Comparison of ENCODE assay signal across 19 cellular contexts in genomic region chr5:78003914-78004313, GRCh38.
DNase-seq lines count a peak whose midpoint lies in the region; ATAC-seq and TF ChIP-seq lines count a peak whose summit lies in the region.
"Had no signal": no experiment of that assay in that cellular context is flagged by ENCODE, and none has a peak within 500 bp of the region (broad histone marks: within the 10 kb centered on the region; RNA-seq: fewer than 3 reads in every experiment).

No MANE protein-coding gene starts in this region.

- peaks cover 8 to 14% of the 10 kb centered on the region in 2 experiments for H3K4me1 ChIP-seq in neutrophil (ENCODE audit: control insufficient read depth in 1 of 2, insufficient read depth in 1 of 2, low read depth in 1 of 2, low read length in 1 of 2)
- H3K4me1 ChIP-seq: A549, breast epithelium, gastrocnemius medialis had no signal

- H3K36me3 ChIP-seq in neutrophil = peaks cover 8% of the 10 kb centered on the region
- H3K36me3 ChIP-seq: breast epithelium, gastrocnemius medialis had no signal

- H3K4me3 ChIP-seq in neutrophil (ENCODE audit: low read depth in 1 of 2, low read length in 1 of 2) = no peak overlapping the region
- H3K4me3 ChIP-seq: A549, breast epithelium, gastrocnemius medialis, mucosa of descending colon, SK-N-MC, tibial nerve had no signal

- H3K27ac ChIP-seq in neutrophil = peak overlapping the region; percentile 77
- H3K27ac ChIP-seq: A549, breast epithelium, gastrocnemius medialis, SK-N-MC, tibial nerve had no signal

- no peaks in the 10 kb centered on the region for H3K9me3 ChIP-seq in neutrophil
- H3K9me3 ChIP-seq: A549, breast epithelium, gastrocnemius medialis, mucosa of descending colon, tibial nerve had no signal

- DNase-seq in NCI-H1436 (lab: John Stamatoyannopoulos, UW) (peak; percentile 45), NCI-H1436 treated with DMSO at 0.1 percent for 48 hours (lab: John Stamatoyannopoulos, UW) (no peak), NCI-H187 treated with DMSO at 0.1 percent for 48 hours (lab: John Stamatoyannopoulos, UW) (peak; percentile 94), SK-MEL-5 (ENCODE audit: low read depth, low spot score) (peak; percentile 55)
- DNase-seq: activated CD8-positive, alpha-beta memory T cell treated with anti-CD3 and anti-CD28 coated beads for 24 hours; activated effector memory CD4-positive, alpha-beta T cell treated with anti-CD3 and anti-CD28 coated beads, Interleukin-2, amount 50 U/mL, for 16 hours; gastrocnemius medialis; KG1; mucosa of descending colon; NCI-H446; stimulated activated CD4-positive, alpha-beta T cell treated with anti-CD3 and anti-CD28 coated beads, Interleukin-15, amount 100 ng/mL, for 24 hours had no signal

- in situ Hi-C loops in SK-MEL-5 (cut with HindIII; ENCODE audit: low pct_unique_long_range_greater_than_20kb, low sequenced_read_pairs) = no loop called here

- TF ChIP-seq CTCF in neutrophil (IDR thresholded peaks at IDR 0.05) = no peak

- ATAC-seq in HG03139 (IDR thresholded peaks at IDR 0.05; ENCODE audit: unreplicated experiment) = no peak
- no peak for ATAC-seq in HG02610 (IDR thresholded peaks at IDR 0.05; ENCODE audit: unreplicated experiment)
- no peak for ATAC-seq in HG03175 (IDR thresholded peaks at IDR 0.05; ENCODE audit: unreplicated experiment)
- ATAC-seq: A549, gastrocnemius medialis, mucosa of descending colon had no signal

- no peaks in the 10 kb centered on the region for H3K27me3 ChIP-seq in neutrophil
- H3K27me3 ChIP-seq: breast epithelium, gastrocnemius medialis, tibial nerve had no signal
